Comparison of ENCODE assay signal across 1 cellular context in the genomic region with DNA sequence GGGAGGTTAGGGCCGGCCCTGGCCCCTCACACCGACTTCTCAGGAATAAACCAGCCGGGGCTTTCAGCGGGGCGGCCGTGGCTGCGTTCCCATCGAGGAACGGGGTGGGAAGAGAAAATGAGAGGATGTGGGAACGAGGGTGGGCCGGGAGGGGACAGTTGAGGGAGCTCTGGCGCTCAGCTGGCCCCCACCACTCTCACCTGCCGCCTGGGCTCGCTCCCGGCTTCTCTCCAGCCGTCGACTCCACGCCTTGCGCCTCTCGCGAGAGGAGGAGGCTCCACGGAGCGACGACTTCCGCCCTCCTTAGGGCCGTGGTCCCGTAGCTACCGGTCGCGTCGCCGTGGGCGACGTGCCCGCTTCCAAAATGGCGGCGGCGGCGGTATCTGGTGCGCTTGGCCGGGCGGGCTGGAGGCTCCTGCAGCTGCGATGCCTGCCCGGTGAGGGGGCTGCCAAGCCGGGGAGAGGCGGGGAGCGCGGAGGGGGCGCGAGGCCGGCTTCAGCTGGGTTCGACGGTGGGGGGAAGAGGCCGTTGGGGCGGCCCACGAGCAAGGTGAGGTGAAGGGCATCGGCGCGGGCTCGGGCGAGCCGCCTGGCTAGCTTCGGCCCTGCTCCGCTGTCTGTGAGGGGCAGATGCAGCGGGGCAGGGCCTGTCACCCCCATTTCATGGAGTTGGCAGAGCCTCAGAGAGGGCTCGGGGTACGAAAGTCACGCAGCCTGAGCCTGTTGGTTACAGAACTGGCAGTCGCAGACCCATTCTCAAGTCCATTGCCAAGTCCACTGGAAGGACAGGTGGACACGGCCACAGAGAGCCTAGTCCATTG.
TF ChIP-seq lines count a peak whose summit lies in the region.

A gene (minus strand): TSS at position 244 of the 821 bp plus-strand sequence. CDS start 6,457 bp downstream, outside the sequence.
A gene with protein sequence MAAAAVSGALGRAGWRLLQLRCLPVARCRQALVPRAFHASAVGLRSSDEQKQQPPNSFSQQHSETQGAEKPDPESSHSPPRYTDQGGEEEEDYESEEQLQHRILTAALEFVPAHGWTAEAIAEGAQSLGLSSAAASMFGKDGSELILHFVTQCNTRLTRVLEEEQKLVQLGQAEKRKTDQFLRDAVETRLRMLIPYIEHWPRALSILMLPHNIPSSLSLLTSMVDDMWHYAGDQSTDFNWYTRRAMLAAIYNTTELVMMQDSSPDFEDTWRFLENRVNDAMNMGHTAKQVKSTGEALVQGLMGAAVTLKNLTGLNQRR (plus strand): TSS at position 338 of the 821 bp plus-strand sequence. CDS start 27 bp downstream, at position 365.

TF ChIP-seq in neural cell, 6 proteins besides CTCF, POLR2A, EP300 and RAD21 (continued from another document):
- TF ChIP-seq, protein P1, sequence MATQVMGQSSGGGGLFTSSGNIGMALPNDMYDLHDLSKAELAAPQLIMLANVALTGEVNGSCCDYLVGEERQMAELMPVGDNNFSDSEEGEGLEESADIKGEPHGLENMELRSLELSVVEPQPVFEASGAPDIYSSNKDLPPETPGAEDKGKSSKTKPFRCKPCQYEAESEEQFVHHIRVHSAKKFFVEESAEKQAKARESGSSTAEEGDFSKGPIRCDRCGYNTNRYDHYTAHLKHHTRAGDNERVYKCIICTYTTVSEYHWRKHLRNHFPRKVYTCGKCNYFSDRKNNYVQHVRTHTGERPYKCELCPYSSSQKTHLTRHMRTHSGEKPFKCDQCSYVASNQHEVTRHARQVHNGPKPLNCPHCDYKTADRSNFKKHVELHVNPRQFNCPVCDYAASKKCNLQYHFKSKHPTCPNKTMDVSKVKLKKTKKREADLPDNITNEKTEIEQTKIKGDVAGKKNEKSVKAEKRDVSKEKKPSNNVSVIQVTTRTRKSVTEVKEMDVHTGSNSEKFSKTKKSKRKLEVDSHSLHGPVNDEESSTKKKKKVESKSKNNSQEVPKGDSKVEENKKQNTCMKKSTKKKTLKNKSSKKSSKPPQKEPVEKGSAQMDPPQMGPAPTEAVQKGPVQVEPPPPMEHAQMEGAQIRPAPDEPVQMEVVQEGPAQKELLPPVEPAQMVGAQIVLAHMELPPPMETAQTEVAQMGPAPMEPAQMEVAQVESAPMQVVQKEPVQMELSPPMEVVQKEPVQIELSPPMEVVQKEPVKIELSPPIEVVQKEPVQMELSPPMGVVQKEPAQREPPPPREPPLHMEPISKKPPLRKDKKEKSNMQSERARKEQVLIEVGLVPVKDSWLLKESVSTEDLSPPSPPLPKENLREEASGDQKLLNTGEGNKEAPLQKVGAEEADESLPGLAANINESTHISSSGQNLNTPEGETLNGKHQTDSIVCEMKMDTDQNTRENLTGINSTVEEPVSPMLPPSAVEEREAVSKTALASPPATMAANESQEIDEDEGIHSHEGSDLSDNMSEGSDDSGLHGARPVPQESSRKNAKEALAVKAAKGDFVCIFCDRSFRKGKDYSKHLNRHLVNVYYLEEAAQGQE (IDR thresholded peaks at IDR 0.05; ENCODE audit: borderline replicate concordance): peak; percentile 96
- TF ChIP-seq TAF1 (IDR thresholded peaks at IDR 0.05; ENCODE audit: low read depth) (peak; percentile 100), MXI1 (conservative IDR thresholded peaks at IDR 0.05; ENCODE audit: poor library complexity, severe bottlenecking) (peak; percentile 92), SMC3 (conservative IDR thresholded peaks at IDR 0.05; ENCODE audit: poor library complexity) (no peak)
TF ChIP-seq in neural cell: peak in this region for 4.
